ENCODE assay signal across 8 cellular contexts in genomic region chr2:168245074-168245825, GRCh38. TPM values are rescaled to one million over a fixed set of nuclear protein-coding genes. Genes with fewer than 3 reads are reported as not detected.
DNase-seq lines count a peak whose midpoint lies in the region; ATAC-seq and TF ChIP-seq lines count a peak whose summit lies in the region.

No MANE protein-coding gene starts in this region.

- H3F3A ChIP-seq in SU-DHL-6 (ENCODE audit: insufficient read depth), result no peaks in the 10 kb centered on the region

- H3K4me2 ChIP-seq in SU-DHL-6 (ENCODE audit: low read depth, low read length, poor library complexity, severe bottlenecking), result peak overlapping the region; percentile 98

- H3K9ac ChIP-seq in SU-DHL-6 (ENCODE audit: low read length), result no peak overlapping the region

- no peaks in the 10 kb centered on the region for H3K27me3 ChIP-seq in right cardiac atrium (ENCODE audit: control insufficient read depth, insufficient read depth)
- H3K27me3 ChIP-seq in SU-DHL-6 (ENCODE audit: low read length), result no peaks in the 10 kb centered on the region
- H3K27me3 ChIP-seq in gastroesophageal sphincter, result no peaks in the 10 kb centered on the region

- TF ChIP-seq CTCF in SU-DHL-6 (IDR thresholded peaks at IDR 0.05; ENCODE audit: insufficient read depth, low read length, poor library complexity, severe bottlenecking), result no peak
- TF ChIP-seq CTCF in gastroesophageal sphincter (IDR thresholded peaks at IDR 0.05), result no peak
- TF ChIP-seq CTCF in type B pancreatic cell (conservative IDR thresholded peaks at IDR 0.05), result no peak

- peaks cover 39% of the 10 kb centered on the region for H3K4me1 Mint-ChIP-seq in type B pancreatic cell (ENCODE audit: unreplicated experiment)

- no peak for TF ChIP-seq POLR2A in gastroesophageal sphincter (IDR thresholded peaks at IDR 0.05)

- H3K79me2 ChIP-seq in SU-DHL-6 (ENCODE audit: insufficient read depth, low read length), result peaks cover 24% of the 10 kb centered on the region

- H3K36me3 ChIP-seq in SU-DHL-6 (ENCODE audit: low read length) (no peaks in the 10 kb centered on the region), gastroesophageal sphincter (no peaks in the 10 kb centered on the region)

- no peak overlapping the region for H3K27ac ChIP-seq in right cardiac atrium (ENCODE audit: low read length)
- no peak overlapping the region for H3K27ac ChIP-seq in SU-DHL-6 (ENCODE audit: low read depth, low read length)
- peak overlapping the region; percentile 12 to 92 (median 64) for H3K27ac ChIP-seq in gastroesophageal sphincter

- DNase-seq in right cardiac atrium, result no peak
- no peak for DNase-seq in left cardiac atrium
- DNase-seq in type B pancreatic cell (ENCODE audit: extremely low spot score, unreplicated experiment), result no peak
- no peak for DNase-seq in NCI-H2196 (lab: John Stamatoyannopoulos, UW; ENCODE audit: unreplicated experiment)

- 85% methylated on average over 7 of the region's 7 CpGs for WGBS in right cardiac atrium
- 53 to 68% methylated on average over 6 to 7 of the region's 7 CpGs for WGBS in gastroesophageal sphincter (ENCODE audit: low coverage in 1 of 2), 2 donors

- no peaks in the 10 kb centered on the region for H3K27me3 Mint-ChIP-seq in type B pancreatic cell

- H3K27ac Mint-ChIP-seq in type B pancreatic cell, result peak overlapping the region; percentile 57

- TF ChIP-seq EP300 in gastroesophageal sphincter (IDR thresholded peaks at IDR 0.05), result no peak

- H3K9me2 ChIP-seq in SU-DHL-6 (replicated peaks; ENCODE audit: insufficient read depth, low read length), result no peaks in the 10 kb centered on the region

- no peak overlapping the region for H2AFZ ChIP-seq in SU-DHL-6 (ENCODE audit: low read depth, low read length, severe bottlenecking)

- no peaks in the 10 kb centered on the region for H3K9me3 Mint-ChIP-seq in type B pancreatic cell

- H4K20me1 ChIP-seq in SU-DHL-6 (ENCODE audit: low read depth, low read length), result peaks cover 7% of the 10 kb centered on the region; the same call in 1 of the 2 replicates

- H3K4me3 Mint-ChIP-seq in type B pancreatic cell, result peak overlapping the region; percentile 82

- no peak for ATAC-seq in right cardiac atrium
- no peak for ATAC-seq in left cardiac atrium
- no peak for ATAC-seq in gastroesophageal sphincter
- no peak for ATAC-seq in GM21390 (IDR thresholded peaks at IDR 0.05; ENCODE audit: unreplicated experiment)
- no peak for ATAC-seq in HG02870 (IDR thresholded peaks at IDR 0.05; ENCODE audit: unreplicated experiment)

- H3K9me3 ChIP-seq in right cardiac atrium (ENCODE audit: control insufficient read depth, low read length) (no peaks in the 10 kb centered on the region), SU-DHL-6 (ENCODE audit: insufficient read depth, low read length) (no peaks in the 10 kb centered on the region), gastroesophageal sphincter (no peaks in the 10 kb centered on the region)

- H3K36me3 Mint-ChIP-seq in type B pancreatic cell, result peaks cover 4% of the 10 kb centered on the region

- intact Hi-C loops in right cardiac atrium (cut with DNase I), result loop anchor here in 1 of 4 donors (10.0 kb wide), 1 partner anchor 100 kb away; no protein-coding TSS in a partner anchor
- intact Hi-C loops in left cardiac atrium (cut with DNase I), result loop anchor here in 1 of 2 donors (5.0 kb wide), 1 partner anchor 108 kb away; no protein-coding TSS in a partner anchor

- H3K4me3 ChIP-seq in right cardiac atrium (ENCODE audit: low read length), result peak overlapping the region; percentile 23
- no peak overlapping the region for H3K4me3 ChIP-seq in SU-DHL-6 (ENCODE audit: insufficient read depth, low read length, poor library complexity, severe bottlenecking)
- peak overlapping the region; percentile 18 to 85 for H3K4me3 ChIP-seq in gastroesophageal sphincter

- H3K4me1 ChIP-seq in right cardiac atrium (ENCODE audit: control insufficient read depth, insufficient read depth, low read length) (peaks cover 8% of the 10 kb centered on the region), gastroesophageal sphincter (peaks cover 0 to 76% (median 4%) of the 10 kb centered on the region in 3 donors)

RNA-seq across cellular contexts. Expression of gene STK39, which starts 2.1 kb away (rescaled TPM):
- total RNA-seq in right cardiac atrium (10 to 100 TPM in 2 of 4 donors, 1 to 10 TPM in 2; 9.0 to 10.4 (median 10.1) TPM), left cardiac atrium (10 to 100 TPM; 12.3 to 14.1 TPM), gastroesophageal sphincter (10 to 100 TPM; 35.3 to 58.0 (median 47.0) TPM), type B pancreatic cell (ENCODE audit: low replicate concordance) (22.0 and 26.2 TPM in 2 replicates)
- polyA plus RNA-seq in right cardiac atrium, result 10.5 TPM

Comparison
In these comparisons a context has a peak if more than half of its experiments do, and no peak if none do; other contexts are left out.
1. H3K27ac ChIP-seq: peak in gastroesophageal sphincter (4 of 4); none in right cardiac atrium (single experiment) and SU-DHL-6 (single experiment).